In the genomic region with DNA sequence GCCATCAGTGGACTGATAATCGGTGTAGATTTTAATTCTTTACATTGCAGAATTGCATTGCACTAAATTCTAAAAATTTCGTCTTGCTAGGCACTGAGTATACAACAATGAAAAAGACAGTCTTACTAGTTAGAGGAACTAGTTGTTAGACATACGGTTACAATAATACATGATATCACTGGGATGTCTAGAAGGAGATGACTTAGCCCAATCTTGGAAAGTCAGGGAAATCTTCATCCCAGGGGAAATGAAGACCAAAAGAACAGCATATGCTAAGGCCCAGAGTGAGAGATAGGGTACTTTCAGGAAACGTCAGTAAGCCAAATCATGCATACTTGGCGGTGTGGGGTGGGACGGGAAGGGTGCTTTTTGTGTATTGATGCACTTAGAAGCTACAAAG, we compare ENCODE assay signal across 9 cellular contexts. TPM values are rescaled to one million over a fixed set of nuclear protein-coding genes. Genes with fewer than 3 reads are reported as not detected.
A peak's percentile ranks its signal among the peaks of the same experiment; 100 is the strongest.
DNase-seq lines count a peak whose midpoint lies in the region; ATAC-seq, FAIRE-seq and TF ChIP-seq lines count a peak whose summit lies in the region.
"Had no signal": no experiment of that assay in that cellular context is flagged by ENCODE, and none has a peak within 500 bp of the region (broad histone marks: within the 10 kb centered on the region; RNA-seq: fewer than 3 reads in every experiment).

No MANE protein-coding gene starts in this region.

- H3K27ac ChIP-seq in PC-9 (no peak overlapping the region; the same call in 1 of the 2 replicates), rectal smooth muscle tissue (ENCODE audit: low read depth, low read length) (peak overlapping the region; percentile 99)

- H3K36me3 ChIP-seq in PC-9 (ENCODE audit: low read depth) (no peaks in the 10 kb centered on the region), rectal smooth muscle tissue (ENCODE audit: control insufficient read depth, insufficient read depth, low read length) (no peaks in the 10 kb centered on the region)

- CTCF ChIA-PET in PC-9 (lab: Charles Lee): no interaction called here

- peak overlapping the region; percentile 91 for H3K4me2 ChIP-seq in PC-9

- intact Hi-C loops in PC-9 (cut with micrococcal nuclease; ENCODE audit: unreplicated experiment): loop anchor here (10.0 kb wide), 2 partner anchors 389 to 599 kb away; partner anchors contain the start of genes AK9, FIG4 and ZBTB24

- no peaks in the 10 kb centered on the region for H3K9me2 ChIP-seq in PC-9 (ENCODE audit: insufficient read depth)

- no peaks in the 10 kb centered on the region for H3K9me3 ChIP-seq in PC-9 (ENCODE audit: insufficient read depth, low read depth)

- H3K4me1 ChIP-seq in PC-9 (replicated peaks; ENCODE audit: insufficient read depth) (peaks cover 36% of the 10 kb centered on the region), rectal smooth muscle tissue (ENCODE audit: control insufficient read depth, insufficient read depth, low read length) (peaks cover 5% of the 10 kb centered on the region)

- BruUV-seq in PC-9 (replicated peaks; lab: Mats Ljungman, UMichigan): no TSS peak

- peak overlapping the region; percentile 91 for H3K9ac ChIP-seq in rectal smooth muscle tissue (ENCODE audit: low read length)

- peak overlapping the region; percentile 99 for H2AFZ ChIP-seq in PC-9

- POLR2A ChIA-PET in PC-9 (lab: Charles Lee; ENCODE audit: unreplicated experiment): interaction anchor here (0.6 to 0.7 kb wide), 2 partner anchors 634 to 1136 kb away, joined by 3 to 5 read pairs; no protein-coding TSS in a partner anchor

- H3K79me2 ChIP-seq in PC-9 (ENCODE audit: low read depth): peaks cover 52% of the 10 kb centered on the region

- no peak for FAIRE-seq in D721Med (lab: Jason Lieb, UNC)

- H3K27me3 ChIP-seq in PC-9 (ENCODE audit: insufficient read depth, low read depth) (no peaks in the 10 kb centered on the region), rectal smooth muscle tissue (ENCODE audit: control insufficient read depth, insufficient read depth, low read length) (no peaks in the 10 kb centered on the region)

- no peak for TF ChIP-seq POLR2A in erythroblast (IDR thresholded peaks at IDR 0.05; ENCODE audit: low read length)

- ATAC-seq in GM21528 (IDR thresholded peaks at IDR 0.05; ENCODE audit: low FRiP score, unreplicated experiment): no peak

- H3F3A ChIP-seq in PC-9 (ENCODE audit: insufficient read depth, low read depth): peaks cover 15% of the 10 kb centered on the region

- no peak for TF ChIP-seq CTCF in GM12865 (IDR thresholded peaks at IDR 0.05; ENCODE audit: insufficient read depth, low read depth, low read length, missing control alignments)
- TF ChIP-seq CTCF in PC-9 (conservative IDR thresholded peaks at IDR 0.05): no peak
- TF ChIP-seq CTCF in D721Med (IDR thresholded peaks at IDR 0.05; ENCODE audit: insufficient read depth, missing control alignments): no peak

- peak overlapping the region; percentile 77 for H3K4me3 ChIP-seq in GM12865 (ENCODE audit: low read depth, low read length)
- H3K4me3 ChIP-seq in PC-9: peak overlapping the region; percentile 80
- H3K4me3 ChIP-seq in rectal smooth muscle tissue (ENCODE audit: low read length): peak overlapping the region; percentile 86

- H4K20me1 ChIP-seq in PC-9 (ENCODE audit: insufficient read depth): no peaks in the 10 kb centered on the region; the same call in 1 of the 2 replicates

- DNase-seq in GM12865 (ENCODE audit: low read depth) (no peak), PC-9 (no peak), erythroblast (lab: John Stamatoyannopoulos, UW) (peak; percentile 33 to 43), NCI-H2081 treated with DMSO at 0.1 percent for 48 hours (lab: John Stamatoyannopoulos, UW) (no peak), iPS-NIHi7 (ENCODE audit: extremely low spot score) (no peak), D721Med (ENCODE audit: insufficient read length, low spot score) (no peak)
- DNase-seq: activated CD8-positive, alpha-beta memory T cell treated with anti-CD3 and anti-CD28 coated beads for 24 hours had no signal

RNA-seq across cellular contexts. Expression of gene CEP57L1, which starts 0.9 kb away (rescaled TPM):
- 17.2 and 18.3 TPM in 2 replicates for total RNA-seq in PC-9 (2021)

RNA-seq across cellular contexts. Expression of gene SESN1, which starts 1.6 kb away (rescaled TPM):
- total RNA-seq in PC-9 (2021): 6.1 and 6.5 TPM in 2 replicates

Comparison
In these comparisons a context has a peak if more than half of its experiments do, and no peak if none do; other contexts are left out.
1. DNase-seq: peak in erythroblast (2 of 2); none in GM12865 (single experiment), PC-9 (0 of 2), NCI-H2081 treated with DMSO at 0.1 percent for 48 hours (single experiment), iPS-NIHi7 (single experiment) and D721Med (single experiment).
2. Peak in every context shown above with its lines, with median percentiles within 50 percentile points of each other: H3K4me3 ChIP-seq.